In the genomic region with DNA sequence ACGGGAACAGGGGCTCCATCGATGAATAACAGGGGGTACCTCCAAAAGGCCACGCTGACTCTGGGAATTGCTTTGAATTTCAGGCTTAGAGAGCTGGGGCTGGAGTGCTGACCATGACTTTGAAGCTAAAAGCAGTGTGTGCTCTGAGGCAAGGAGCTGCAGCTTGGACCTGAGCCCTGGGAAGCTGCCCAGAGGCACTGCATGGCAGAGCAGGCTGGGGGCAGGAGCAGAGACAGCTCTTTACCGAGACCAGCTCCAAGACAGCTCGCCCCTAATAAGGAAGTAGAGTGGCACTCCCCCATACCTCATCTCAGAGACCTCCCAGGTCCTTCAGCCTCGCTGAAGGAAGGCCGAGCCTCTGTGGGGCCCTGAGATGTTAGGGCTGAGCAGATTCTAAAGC, we compare ENCODE assay signal across 13 cellular contexts.
DNase-seq lines count a peak whose midpoint lies in the region; ATAC-seq and TF ChIP-seq lines count a peak whose summit lies in the region.
"Had no signal": no experiment of that assay in that cellular context is flagged by ENCODE, and none has a peak within 500 bp of the region (broad histone marks: within the 10 kb centered on the region; RNA-seq: fewer than 3 reads in every experiment).

No MANE protein-coding gene starts in this region.

- H3K23ac ChIP-seq in trophoblast cell (ENCODE audit: low read length): no peak overlapping the region

- H4K91ac ChIP-seq in trophoblast cell (ENCODE audit: low read depth, low read length): no peak overlapping the region

- H3K79me2 ChIP-seq in trophoblast cell (ENCODE audit: control insufficient read depth, insufficient read depth, low read length, poor library complexity): no peaks in the 10 kb centered on the region

- intact Hi-C loops in colonic mucosa (cut with DNase I): no loop called here

- H3K27me3 ChIP-seq in trophoblast cell (ENCODE audit: insufficient read depth, low read length) (no peaks in the 10 kb centered on the region), colonic mucosa (no peaks in the 10 kb centered on the region)
- H3K27me3 ChIP-seq: SJCRH30 had no signal

- TF ChIP-seq CTCF in AG09319 (IDR thresholded peaks at IDR 0.05; ENCODE audit: low read depth, low read length): no peak
- TF ChIP-seq CTCF in colonic mucosa (IDR thresholded peaks at IDR 0.05): no peak

- H4K12ac ChIP-seq in trophoblast cell (ENCODE audit: low read depth, low read length): no peak overlapping the region

- H3K4ac ChIP-seq in trophoblast cell (ENCODE audit: low read depth, low read length): no peak overlapping the region

- no peak overlapping the region for H2BK12ac ChIP-seq in trophoblast cell (ENCODE audit: low read length)

- DNase-seq in AG09319 (ENCODE audit: extremely low read depth, low read depth) (peak; percentile 22), glomerular visceral epithelial cell (ENCODE audit: extremely low spot score) (peak; percentile 45), trophoblast cell (no peak), NCI-H2081 treated with DMSO at 0.1 percent for 48 hours (lab: John Stamatoyannopoulos, UW) (no peak), HT-29 (ENCODE audit: low spot score) (no peak), NCI-H526 treated with DMSO at 0.1 percent for 48 hours (lab: John Stamatoyannopoulos, UW) (no peak), colonic mucosa (no peak)
- DNase-seq: activated T-cell treated with anti-CD3 and anti-CD28 coated beads, Interleukin-2, amount 50 U/mL, for 24 hours; amniotic stem cell; naive B cell; NCI-H2081; SJCRH30 had no signal

- WGBS in trophoblast cell (ENCODE audit: extremely low coverage, insufficient coverage, insufficient read length): no CpG with 5 or more reads among the region's 7 CpGs

- no peak overlapping the region for H2AFZ ChIP-seq in trophoblast cell (ENCODE audit: insufficient read depth, low read length, poor library complexity)

- peak overlapping the region; percentile 14 for H3K14ac ChIP-seq in trophoblast cell (ENCODE audit: low read length)

- H4K8ac ChIP-seq in trophoblast cell (ENCODE audit: low read depth, low read length): no peak overlapping the region

- H3K27ac ChIP-seq in trophoblast cell (ENCODE audit: low read depth, low read length): no peak overlapping the region
- no peak overlapping the region for H3K27ac ChIP-seq in colonic mucosa
- H3K27ac ChIP-seq: SJCRH30 had no signal

- H3K4me1 ChIP-seq in trophoblast cell (ENCODE audit: control insufficient read depth in 1 of 2, insufficient read depth in 2 of 2, low read length in 2 of 2): no peaks in the 10 kb centered on the region
- no peaks in the 10 kb centered on the region for H3K4me1 ChIP-seq in colonic mucosa

- H3K4me2 ChIP-seq in trophoblast cell (ENCODE audit: low read length): no peak overlapping the region

- H3K18ac ChIP-seq in trophoblast cell (ENCODE audit: low read length): no peak overlapping the region

- H2AK5ac ChIP-seq in trophoblast cell (ENCODE audit: low read length): no peak overlapping the region

- no peaks in the 10 kb centered on the region for H3K79me1 ChIP-seq in trophoblast cell (ENCODE audit: low read length)

- H3K9me3 ChIP-seq in trophoblast cell (ENCODE audit: insufficient read depth, low read depth, low read length) (peaks cover 6% of the 10 kb centered on the region), colonic mucosa (no peaks in the 10 kb centered on the region)
- H3K9me3 ChIP-seq: SJCRH30 had no signal

- no peak overlapping the region for H2BK5ac ChIP-seq in trophoblast cell (ENCODE audit: low read depth, low read length, poor library complexity)

- H3K36me3 ChIP-seq in trophoblast cell (ENCODE audit: control insufficient read depth in 1 of 2, insufficient read depth in 2 of 2, low read length in 2 of 2) (no peaks in the 10 kb centered on the region), colonic mucosa (no peaks in the 10 kb centered on the region)
- H3K36me3 ChIP-seq: SJCRH30 had no signal

- H3K4me3 ChIP-seq in trophoblast cell (ENCODE audit: low read depth, low read length) (no peak overlapping the region), colonic mucosa (no peak overlapping the region)
- H3K4me3 ChIP-seq: SJCRH30 had no signal

- H2BK120ac ChIP-seq in trophoblast cell (ENCODE audit: insufficient read depth, low read length, poor library complexity): no peak overlapping the region

- ATAC-seq in SK-N-SH treated with all-trans-retinoic acid at 6 μM for 48 hours: peak; percentile 24

- no peak overlapping the region for H3K9ac ChIP-seq in trophoblast cell (ENCODE audit: low read length)
- H3K9ac ChIP-seq in colonic mucosa (ENCODE audit: low read depth in 2 of 2, low read length in 2 of 2): no peak overlapping the region

TF ChIP-seq in SK-N-SH treated with all-trans-retinoic acid at 6 μM for 48 hours, 23 proteins besides CTCF, POLR2A, EP300 and RAD21:
- TF ChIP-seq OSR1 (CRISPR knock-in tag; IDR thresholded peaks at IDR 0.05): no peak
- TF ChIP-seq ZFP3 (CRISPR knock-in tag; IDR thresholded peaks at IDR 0.05): no peak
- TF ChIP-seq PATZ1 (CRISPR knock-in tag; IDR thresholded peaks at IDR 0.05; ENCODE audit: borderline replicate concordance): no peak

Comparison
In these comparisons a context has a peak if more than half of its experiments do, and no peak if none do; other contexts are left out.
1. DNase-seq: peak in AG09319 (single experiment) and glomerular visceral epithelial cell (single experiment); none in trophoblast cell (0 of 2), NCI-H2081 treated with DMSO at 0.1 percent for 48 hours (single experiment), HT-29 (single experiment), NCI-H526 treated with DMSO at 0.1 percent for 48 hours (single experiment) and colonic mucosa (single experiment).